9 cellular contexts compared by ENCODE assay signal in the genomic region with DNA sequence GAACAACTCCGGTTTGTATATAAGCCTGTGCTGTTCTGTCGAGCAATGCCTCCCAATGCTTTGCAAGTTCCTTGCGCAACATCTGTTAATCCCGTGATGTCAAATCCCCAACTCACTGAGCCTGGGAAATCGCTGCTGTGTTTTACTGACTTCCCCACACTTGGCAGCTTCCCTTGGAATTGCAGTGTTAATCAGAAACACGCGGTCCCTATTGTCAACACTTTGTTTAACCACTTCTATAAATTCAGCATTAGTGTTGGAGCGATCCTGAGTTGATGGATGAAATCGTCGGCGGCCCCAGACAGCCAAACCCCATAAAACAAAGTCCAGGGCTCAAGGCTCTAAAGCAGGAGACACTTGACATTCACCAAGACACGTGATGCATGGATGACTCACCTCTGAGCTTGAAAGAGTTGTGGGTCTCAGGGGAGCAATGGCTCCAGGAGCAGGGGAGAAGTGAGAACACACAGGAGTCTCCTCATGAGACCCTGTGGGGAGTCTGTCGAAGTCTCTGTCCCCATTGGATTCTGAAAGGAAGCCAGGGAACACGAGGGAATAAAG.
DNase-seq lines count a peak whose midpoint lies in the region; ATAC-seq and TF ChIP-seq lines count a peak whose summit lies in the region.
"Had no signal": no experiment of that assay in that cellular context is flagged by ENCODE, and none has a peak within 500 bp of the region (broad histone marks: within the 10 kb centered on the region; RNA-seq: fewer than 3 reads in every experiment).

No MANE protein-coding gene starts in this region.

- H3K4me3 ChIP-seq in cardiac fibroblast (replicated peaks in 1 of 2; ENCODE audit: low read depth in 2 of 2, low read length in 2 of 2) = no peak overlapping the region
- no peak overlapping the region for H3K4me3 ChIP-seq in vagina

- H3K36me3 Mint-ChIP-seq in activated naive CD4-positive, alpha-beta T cell treated with anti-CD3 and anti-CD28 coated beads for 36 hours (ENCODE audit: low read depth) = no peaks in the 10 kb centered on the region
- no peaks in the 10 kb centered on the region for H3K36me3 Mint-ChIP-seq in progenitor cell of endocrine pancreas (ENCODE audit: insufficient read depth)
- H3K36me3 Mint-ChIP-seq: CD8-positive, alpha-beta T cell had no signal

- peak; percentile 10 for DNase-seq in activated naive CD4-positive, alpha-beta T cell treated with anti-CD3 and anti-CD28 coated beads for 36 hours
- DNase-seq in activated naive CD4-positive, alpha-beta T cell treated with anti-CD3 and anti-CD28 coated beads, Interleukin-2, amount 50 U/mL, for 16 hours = no peak
- peak; percentile 95 to 100 for DNase-seq in cardiac fibroblast (ENCODE audit: low read depth in 2 of 2)
- DNase-seq in lung microvascular endothelial cell (ENCODE audit: low read depth in 2 of 2) = peak; percentile 86 to 94
- DNase-seq in vagina (ENCODE audit: extremely low spot score in 2 of 2) = peak in 1 of 2 donors; percentile 99
- DNase-seq in progenitor cell of endocrine pancreas (ENCODE audit: low spot score, unreplicated experiment) = no peak
- DNase-seq in HuH-7.5 (ENCODE audit: low spot score) = no peak
- DNase-seq: CD8-positive, alpha-beta T cell had no signal

- peaks cover 26% of the 10 kb centered on the region for H3K27me3 Mint-ChIP-seq in activated naive CD4-positive, alpha-beta T cell treated with anti-CD3 and anti-CD28 coated beads for 36 hours (ENCODE audit: low read depth)
- H3K27me3 Mint-ChIP-seq in progenitor cell of endocrine pancreas = peaks cover 40% of the 10 kb centered on the region

- peak overlapping the region; percentile 72 for H3K27ac ChIP-seq in vagina

- H3K9me3 ChIP-seq in vagina = no peaks in the 10 kb centered on the region

- no peak for TF ChIP-seq POLR2A in vagina (IDR thresholded peaks at IDR 0.05)

- H3K9me3 Mint-ChIP-seq in activated naive CD4-positive, alpha-beta T cell treated with anti-CD3 and anti-CD28 coated beads for 36 hours = no peaks in the 10 kb centered on the region
- H3K9me3 Mint-ChIP-seq in progenitor cell of endocrine pancreas (ENCODE audit: low read depth) = no peaks in the 10 kb centered on the region
- H3K9me3 Mint-ChIP-seq: CD8-positive, alpha-beta T cell had no signal

- CTCF ChIA-PET in activated naive CD4-positive, alpha-beta T cell treated with anti-CD3 and anti-CD28 coated beads for 36 hours (lab: Charles Lee) = no interaction called here

- no peak for ATAC-seq in HG03342 (IDR thresholded peaks at IDR 0.05; ENCODE audit: unreplicated experiment)
- ATAC-seq: CD8-positive, alpha-beta T cell had no signal

- no peaks in the 10 kb centered on the region for H3K36me3 ChIP-seq in vagina

- no peak overlapping the region for H3K27ac Mint-ChIP-seq in activated naive CD4-positive, alpha-beta T cell treated with anti-CD3 and anti-CD28 coated beads for 36 hours
- no peak overlapping the region for H3K27ac Mint-ChIP-seq in progenitor cell of endocrine pancreas
- H3K27ac Mint-ChIP-seq: CD8-positive, alpha-beta T cell had no signal

- no peak overlapping the region for H3K4me3 Mint-ChIP-seq in activated naive CD4-positive, alpha-beta T cell treated with anti-CD3 and anti-CD28 coated beads for 36 hours
- H3K4me3 Mint-ChIP-seq in progenitor cell of endocrine pancreas (ENCODE audit: low read depth) = no peak overlapping the region
- H3K4me3 Mint-ChIP-seq: CD8-positive, alpha-beta T cell had no signal

- peaks cover 21% of the 10 kb centered on the region for H3K4me1 ChIP-seq in vagina

- TF ChIP-seq CTCF in cardiac fibroblast (IDR thresholded peaks at IDR 0.05; ENCODE audit: low read depth, low read length) (no peak), vagina (IDR thresholded peaks at IDR 0.05) (no peak), progenitor cell of endocrine pancreas (IDR thresholded peaks at IDR 0.05; ENCODE audit: unreplicated experiment) (no peak)

- peaks cover 2% of the 10 kb centered on the region for H3K4me1 Mint-ChIP-seq in activated naive CD4-positive, alpha-beta T cell treated with anti-CD3 and anti-CD28 coated beads for 36 hours (ENCODE audit: low read depth)
- H3K4me1 Mint-ChIP-seq in progenitor cell of endocrine pancreas (ENCODE audit: low read depth) = peaks cover 6% of the 10 kb centered on the region

- intact Hi-C loops in activated naive CD4-positive, alpha-beta T cell treated with anti-CD3 and anti-CD28 coated beads for 36 hours (cut with micrococcal nuclease) = no loop called here
- intact Hi-C loops in vagina (cut with DNase I) = loop anchor here (2.0 kb wide), 1 partner anchor 104 kb away; no protein-coding TSS in a partner anchor

- no peaks in the 10 kb centered on the region for H3K27me3 ChIP-seq in vagina

Comparison
In these comparisons a context has a peak if more than half of its experiments do, and no peak if none do; other contexts are left out.
1. DNase-seq: peak in activated naive CD4-positive, alpha-beta T cell treated with anti-CD3 and anti-CD28 coated beads for 36 hours (single experiment), cardiac fibroblast (2 of 2) and lung microvascular endothelial cell (2 of 2); none in activated naive CD4-positive, alpha-beta T cell treated with anti-CD3 and anti-CD28 coated beads, Interleukin-2, amount 50 U/mL, for 16 hours (single experiment), progenitor cell of endocrine pancreas (single experiment) and HuH-7.5 (single experiment).